24 cellular contexts compared by ENCODE assay signal in the genomic region with DNA sequence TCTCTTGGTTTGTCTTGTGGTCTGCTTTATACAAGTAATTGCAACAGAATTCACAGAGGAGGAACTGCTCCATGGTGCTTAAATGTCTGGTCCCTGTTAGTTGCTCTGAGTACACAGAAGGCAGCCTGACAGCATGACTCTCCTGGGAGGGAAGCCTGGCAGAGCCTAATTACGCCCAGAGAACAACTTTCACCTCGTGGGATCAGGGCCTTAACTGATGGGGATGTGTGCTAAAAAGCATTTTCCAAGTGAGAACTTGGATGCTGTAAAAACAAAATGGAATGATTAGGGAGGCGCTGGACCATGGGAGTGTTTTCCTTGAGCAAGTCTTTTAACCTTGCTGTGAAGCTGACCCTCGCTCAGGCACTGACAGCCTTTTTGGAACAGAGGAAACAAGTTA.
"Had no signal": no experiment of that assay in that cellular context is flagged by ENCODE, and none has a peak within 500 bp of the region (broad histone marks: within the 10 kb centered on the region; RNA-seq: fewer than 3 reads in every experiment).

No MANE protein-coding gene starts in this region.

- ATAC-seq: activated naive CD4-positive, alpha-beta T cell treated with anti-CD3 and anti-CD28 coated beads, Interleukin-2, amount 50 U/mL, for 72 hours; activated T-helper 17 cell treated with anti-CD3 and anti-CD28 coated beads, Interleukin-2, amount 50 U/mL, for 72 hours; effector memory CD8-positive, alpha-beta T cell; gastroesophageal sphincter; heart left ventricle; stimulated activated naive B cell treated with anti-CD40 and anti-IgM and Interleukin-4, amounts not matched to agents 10 μg/mL and 1 μg/mL and 100 μg/mL, for 72 hours had no signal

- H3K27ac ChIP-seq: brain microvascular endothelial cell, colonic mucosa, dorsolateral prefrontal cortex, esophagus squamous epithelium, gastroesophageal sphincter, heart left ventricle, parathyroid adenoma, testis had no signal

- H3K36me3 ChIP-seq: brain microvascular endothelial cell, colonic mucosa, esophagus squamous epithelium, gastroesophageal sphincter, heart left ventricle had no signal

- DNase-seq: activated CD8-positive, alpha-beta memory T cell treated with anti-CD3 and anti-CD28 coated beads for 24 hours; activated CD8-positive, alpha-beta memory T cell treated with anti-CD3 and anti-CD28 coated beads, Interleukin-2, amount 50 U/mL, for 4 hours; activated T-cell treated with anti-CD3 and anti-CD28 coated beads, Interleukin-2, amount 50 U/mL, for 24 hours; aorta; brain microvascular endothelial cell; central memory CD4-positive, alpha-beta T cell; colonic mucosa; dorsolateral prefrontal cortex; effector memory CD8-positive, alpha-beta T cell; esophagus squamous epithelium; heart left ventricle; islet precursor cell; left cardiac atrium; mesenchymal stem cell; stimulated activated CD4-positive, alpha-beta T cell treated with anti-CD3 and anti-CD28 coated beads, Interleukin-2, amount 100 ng/mL, for 48 hours; stimulated activated CD8-positive, alpha-beta memory T cell treated with anti-CD3 and anti-CD28 coated beads, Interleukin-4, amount 100 ng/mL, for 48 hours; stimulated activated naive B cell treated with anti-CD40 and anti-IgM and Interleukin-4, amounts not matched to agents 10 μg/mL and 1 μg/mL and 100 μg/mL, for 72 hours; T-helper 1 cell; testis; trophoblast cell had no signal

- H3K27me3 ChIP-seq: brain microvascular endothelial cell, colonic mucosa, esophagus squamous epithelium, heart left ventricle, testis had no signal

- H3K4me3 ChIP-seq: colonic mucosa, dorsolateral prefrontal cortex, esophagus squamous epithelium, gastroesophageal sphincter, heart left ventricle, testis had no signal

- H3K4me1 ChIP-seq: colonic mucosa, esophagus squamous epithelium, gastroesophageal sphincter, heart left ventricle, parathyroid adenoma, testis had no signal

- H3K9me3 ChIP-seq: colonic mucosa, testis had no signal
